ENCODE assay signal across 10 cellular contexts in the genomic region with DNA sequence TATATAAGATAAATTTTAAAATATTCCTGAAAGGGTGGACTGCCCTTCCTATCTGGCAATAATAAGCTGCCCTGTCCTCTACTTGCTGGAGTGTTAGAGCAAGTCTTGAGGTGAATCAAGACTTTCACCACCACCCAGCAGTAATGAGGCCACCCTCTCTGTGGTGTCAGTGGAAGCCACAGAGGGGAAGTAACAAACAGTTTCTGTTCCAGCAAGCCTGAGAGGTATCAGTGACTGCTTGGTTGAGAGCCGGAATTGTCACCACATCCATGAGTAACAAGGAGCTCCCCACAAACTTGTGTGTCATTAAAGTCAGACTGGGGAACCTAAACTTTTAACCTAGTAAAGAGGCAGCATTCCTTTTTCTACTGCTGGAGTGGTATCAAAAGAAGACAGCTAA.
DNase-seq lines count a peak whose midpoint lies in the region; ATAC-seq and TF ChIP-seq lines count a peak whose summit lies in the region.
"Had no signal": no experiment of that assay in that cellular context is flagged by ENCODE, and none has a peak within 500 bp of the region (broad histone marks: within the 10 kb centered on the region; RNA-seq: fewer than 3 reads in every experiment).

No MANE protein-coding gene starts in this region.

- DNase-seq in DND-41 (peak; percentile 5), GM23248 (no peak), superior temporal gyrus (ENCODE audit: extremely low spot score) (no peak), NCI-H1105 (lab: John Stamatoyannopoulos, UW) (no peak), HFFc6 (no peak)
- peak; percentile 28 for DNase-seq in activated CD8-positive, alpha-beta T cell treated with anti-CD3 and anti-CD28 coated beads for 36 hours
- DNase-seq: kidney glomerular epithelial cell; stimulated activated CD4-positive, alpha-beta T cell treated with anti-CD3 and anti-CD28 coated beads, Interleukin-4, amount 100 ng/mL, for 4 hours had no signal

- POLR2A ChIA-PET in activated CD8-positive, alpha-beta T cell treated with anti-CD3 and anti-CD28 coated beads for 36 hours (lab: Charles Lee), result no interaction called here

- H3K4me2 ChIP-seq in DND-41 (ENCODE audit: insufficient read depth, low read length), result no peak overlapping the region
- H3K4me2 ChIP-seq in GM23248 (ENCODE audit: unreplicated experiment), result no peak overlapping the region

- H3K27ac Mint-ChIP-seq in activated CD8-positive, alpha-beta T cell treated with anti-CD3 and anti-CD28 coated beads for 36 hours, result no peak overlapping the region
- H3K27ac Mint-ChIP-seq in HFFc6, result no peak overlapping the region

- no peaks in the 10 kb centered on the region for H4K20me1 ChIP-seq in DND-41 (ENCODE audit: insufficient read depth, low read length)
- no peaks in the 10 kb centered on the region for H4K20me1 ChIP-seq in GM23248 (ENCODE audit: insufficient read depth)

- H3K4me1 ChIP-seq in DND-41 (ENCODE audit: insufficient read depth, low read length) (no peaks in the 10 kb centered on the region), GM23248 (ENCODE audit: insufficient read depth) (no peaks in the 10 kb centered on the region)

- no peaks in the 10 kb centered on the region for H3K27me3 Mint-ChIP-seq in activated CD8-positive, alpha-beta T cell treated with anti-CD3 and anti-CD28 coated beads for 36 hours
- no peaks in the 10 kb centered on the region for H3K27me3 Mint-ChIP-seq in HFFc6 (ENCODE audit: insufficient read depth)

- H3K4me3 ChIP-seq in DND-41 (ENCODE audit: low read depth in 1 of 2, low read length in 2 of 2) (no peak overlapping the region), GM23248 (no peak overlapping the region)

- peaks cover 2% of the 10 kb centered on the region for H3K9me3 Mint-ChIP-seq in activated CD8-positive, alpha-beta T cell treated with anti-CD3 and anti-CD28 coated beads for 36 hours
- H3K9me3 Mint-ChIP-seq in HFFc6, result peaks cover 27% of the 10 kb centered on the region

- H3K36me3 ChIP-seq in DND-41 (ENCODE audit: insufficient read depth, low read length), result no peaks in the 10 kb centered on the region
- no peaks in the 10 kb centered on the region for H3K36me3 ChIP-seq in GM23248 (ENCODE audit: low read depth)

- no peaks in the 10 kb centered on the region for H3K36me3 Mint-ChIP-seq in activated CD8-positive, alpha-beta T cell treated with anti-CD3 and anti-CD28 coated beads for 36 hours (ENCODE audit: low read depth)
- H3K36me3 Mint-ChIP-seq in HFFc6 (ENCODE audit: low read depth), result no peaks in the 10 kb centered on the region

- 47 to 56% methylated on average over 1 of the region's 1 CpG for WGBS in GM23248 (ENCODE audit: low coverage in 1 of 2, low lambda C conversion rate in 2 of 2, missing lambda C conversion rate in 2 of 2), 2 experiments

- TF ChIP-seq CTCF in DND-41 (IDR thresholded peaks at IDR 0.05; ENCODE audit: borderline replicate concordance, extremely low read depth, low read length, poor library complexity, severe bottlenecking) (no peak), HFFc6 (IDR thresholded peaks at IDR 0.05) (no peak)
- no peak for TF ChIP-seq CTCF in activated CD8-positive, alpha-beta T cell treated with anti-CD3 and anti-CD28 coated beads for 36 hours (IDR thresholded peaks at IDR 0.05)

- ATAC-seq in DND-41 (ENCODE audit: insufficient read depth, low read depth) (peak; percentile 70; the same call in 2 of the 3 replicates), GM19467 (IDR thresholded peaks at IDR 0.05; ENCODE audit: unreplicated experiment) (peak; percentile 89), HG03342 (IDR thresholded peaks at IDR 0.05; ENCODE audit: unreplicated experiment) (peak; percentile 98)
- peak; percentile 67 for ATAC-seq in activated CD8-positive, alpha-beta T cell treated with anti-CD3 and anti-CD28 coated beads for 36 hours

- no peaks in the 10 kb centered on the region for H3F3A ChIP-seq in GM23248 (ENCODE audit: insufficient read depth)

- CTCF ChIA-PET in activated CD8-positive, alpha-beta T cell treated with anti-CD3 and anti-CD28 coated beads for 36 hours (lab: Charles Lee), result no interaction called here

- H2AFZ ChIP-seq in DND-41 (ENCODE audit: low read depth, low read length) (no peak overlapping the region), GM23248 (no peak overlapping the region)

- in situ Hi-C loops in GM23248 (cut with MboI), result no loop called here

- intact Hi-C loops in activated CD8-positive, alpha-beta T cell treated with anti-CD3 and anti-CD28 coated beads for 36 hours (cut with micrococcal nuclease), result no loop called here

- H3K4me1 Mint-ChIP-seq in activated CD8-positive, alpha-beta T cell treated with anti-CD3 and anti-CD28 coated beads for 36 hours (ENCODE audit: low read depth), result no peaks in the 10 kb centered on the region
- no peaks in the 10 kb centered on the region for H3K4me1 Mint-ChIP-seq in HFFc6 (ENCODE audit: low read depth)

- H3K9me3 ChIP-seq in DND-41 (ENCODE audit: insufficient read depth, low read length, severe bottlenecking) (no peaks in the 10 kb centered on the region), GM23248 (ENCODE audit: low read depth) (no peaks in the 10 kb centered on the region)

- no peak overlapping the region for H3K9ac ChIP-seq in DND-41 (ENCODE audit: low read depth, low read length)
- H3K9ac ChIP-seq in GM23248, result no peak overlapping the region

- H3K4me3 Mint-ChIP-seq in activated CD8-positive, alpha-beta T cell treated with anti-CD3 and anti-CD28 coated beads for 36 hours, result no peak overlapping the region
- H3K4me3 Mint-ChIP-seq in HFFc6, result no peak overlapping the region

- no peaks in the 10 kb centered on the region for H3K9me2 ChIP-seq in GM23248 (ENCODE audit: insufficient read depth)

- H3K27me3 ChIP-seq in DND-41 (ENCODE audit: insufficient read depth, low read length, poor library complexity) (no peaks in the 10 kb centered on the region), GM23248 (replicated peaks; ENCODE audit: insufficient read depth) (no peaks in the 10 kb centered on the region)

- H3K79me2 ChIP-seq in DND-41 (ENCODE audit: insufficient read depth, low read length) (no peaks in the 10 kb centered on the region), GM23248 (ENCODE audit: insufficient read depth) (no peaks in the 10 kb centered on the region)

- H3K27ac ChIP-seq in DND-41 (ENCODE audit: low read length) (no peak overlapping the region), GM23248 (no peak overlapping the region)

Comparison
In these comparisons a context has a peak if more than half of its experiments do, and no peak if none do; other contexts are left out.
1. DNase-seq: peak in DND-41 (single experiment) and activated CD8-positive, alpha-beta T cell treated with anti-CD3 and anti-CD28 coated beads for 36 hours (single experiment); none in GM23248 (single experiment), superior temporal gyrus (single experiment), NCI-H1105 (single experiment) and HFFc6 (single experiment).
2. Peak in every context shown above with its lines, with median percentiles within 50 percentile points of each other: ATAC-seq.